ENCODE assay signal across 8 cellular contexts in genomic region chr4:82721819-82722423, GRCh38.
DNase-seq lines count a peak whose midpoint lies in the region; ATAC-seq, FAIRE-seq and TF ChIP-seq lines count a peak whose summit lies in the region.

No MANE protein-coding gene starts in this region.

- peak; percentile 30 for TF ChIP-seq CTCF in osteoblast (IDR thresholded peaks at IDR 0.05; ENCODE audit: extremely low read depth, low read depth, low read length)

- H3K4me1 Mint-ChIP-seq in activated T-cell treated with anti-CD3 and anti-CD28 coated beads, Interleukin-2, amount 50 U/mL, for 72 hours (ENCODE audit: low read depth), result no peaks in the 10 kb centered on the region
- H3K4me1 Mint-ChIP-seq in activated T-cell treated with anti-CD3 and anti-CD28 coated beads, Interleukin-2, amount 50 U/mL, for 4 hours (ENCODE audit: low read depth), result peaks cover 2% of the 10 kb centered on the region
- peaks cover 2% of the 10 kb centered on the region for H3K4me1 Mint-ChIP-seq in T-helper 2 cell treated with Interferon-gamma antibody and Interleukin-4, amounts not matched to agents 5 μg/mL and 100 μg/mL, for 36 hours (ENCODE audit: low read depth)

- peak in 1 of 2 donors; percentile 58 for ATAC-seq in activated T-cell treated with anti-CD3 and anti-CD28 coated beads, Interleukin-2, amount 50 U/mL, for 72 hours (replicated peaks in 1 of 2)
- no peak for ATAC-seq in activated T-cell treated with anti-CD3 and anti-CD28 coated beads, Interleukin-2, amount 50 U/mL, for 4 hours
- ATAC-seq in HG02678 (IDR thresholded peaks at IDR 0.05; ENCODE audit: unreplicated experiment), result peak; percentile 69

- peak; percentile 11 to 22 for DNase-seq in activated T-cell treated with anti-CD3 and anti-CD28 coated beads, Interleukin-2, amount 50 U/mL, for 72 hours
- DNase-seq in activated T-cell treated with anti-CD3 and anti-CD28 coated beads, Interleukin-2, amount 50 U/mL, for 4 hours, result no peak
- DNase-seq in RKO (ENCODE audit: low spot score) (peak; percentile 45), dermis blood vessel endothelial cell (peak; percentile 50), osteoblast (ENCODE audit: insufficient read length, low spot score, missing footprints) (no peak), urothelium cell line (ENCODE audit: low spot score) (no peak)
- DNase-seq in T-helper 2 cell treated with Interferon-gamma antibody and Interleukin-4, amounts not matched to agents 5 μg/mL and 100 μg/mL, for 36 hours (ENCODE audit: low spot score), result no peak

- H3K27me3 ChIP-seq in osteoblast (ENCODE audit: insufficient read depth, low read length), result no peaks in the 10 kb centered on the region

- no peak for FAIRE-seq in urothelium cell line (lab: Jason Lieb, UNC)

- H3K36me3 ChIP-seq in osteoblast (ENCODE audit: insufficient read depth, low read length), result no peaks in the 10 kb centered on the region

- no peaks in the 10 kb centered on the region for H4K20me1 ChIP-seq in osteoblast (ENCODE audit: insufficient read depth, low read length)

- no peak overlapping the region for H3K27ac Mint-ChIP-seq in activated T-cell treated with anti-CD3 and anti-CD28 coated beads, Interleukin-2, amount 50 U/mL, for 72 hours
- H3K27ac Mint-ChIP-seq in T-helper 2 cell treated with Interferon-gamma antibody and Interleukin-4, amounts not matched to agents 5 μg/mL and 100 μg/mL, for 36 hours, result no peak overlapping the region

- H3K4me3 ChIP-seq in osteoblast (ENCODE audit: insufficient read depth, low read length), result no peak overlapping the region

- H3K27ac ChIP-seq in osteoblast (ENCODE audit: low read depth, low read length), result no peak overlapping the region

- H3K27me3 Mint-ChIP-seq in activated T-cell treated with anti-CD3 and anti-CD28 coated beads, Interleukin-2, amount 50 U/mL, for 72 hours (ENCODE audit: low read depth), result no peaks in the 10 kb centered on the region
- no peaks in the 10 kb centered on the region for H3K27me3 Mint-ChIP-seq in activated T-cell treated with anti-CD3 and anti-CD28 coated beads, Interleukin-2, amount 50 U/mL, for 4 hours (ENCODE audit: low read depth)
- no peaks in the 10 kb centered on the region for H3K27me3 Mint-ChIP-seq in T-helper 2 cell treated with Interferon-gamma antibody and Interleukin-4, amounts not matched to agents 5 μg/mL and 100 μg/mL, for 36 hours (ENCODE audit: low read depth)

- no peaks in the 10 kb centered on the region for H3K4me1 ChIP-seq in osteoblast (ENCODE audit: insufficient read depth, low read length)

- H3K79me2 ChIP-seq in osteoblast (ENCODE audit: insufficient read depth, low read length), result no peaks in the 10 kb centered on the region

- no peaks in the 10 kb centered on the region for H3K9me3 ChIP-seq in osteoblast (ENCODE audit: low read depth, low read length)

- no peak overlapping the region for H2AFZ ChIP-seq in osteoblast (ENCODE audit: low read length)

- no peak overlapping the region for H3K4me3 Mint-ChIP-seq in activated T-cell treated with anti-CD3 and anti-CD28 coated beads, Interleukin-2, amount 50 U/mL, for 72 hours
- H3K4me3 Mint-ChIP-seq in activated T-cell treated with anti-CD3 and anti-CD28 coated beads, Interleukin-2, amount 50 U/mL, for 4 hours, result no peak overlapping the region
- no peak overlapping the region for H3K4me3 Mint-ChIP-seq in T-helper 2 cell treated with Interferon-gamma antibody and Interleukin-4, amounts not matched to agents 5 μg/mL and 100 μg/mL, for 36 hours

- H3K4me2 ChIP-seq in osteoblast (ENCODE audit: insufficient read depth, low read length), result no peak overlapping the region

- H3K36me3 Mint-ChIP-seq in activated T-cell treated with anti-CD3 and anti-CD28 coated beads, Interleukin-2, amount 50 U/mL, for 72 hours (ENCODE audit: insufficient read depth in 2 of 2), result no peaks in the 10 kb centered on the region
- no peaks in the 10 kb centered on the region for H3K36me3 Mint-ChIP-seq in activated T-cell treated with anti-CD3 and anti-CD28 coated beads, Interleukin-2, amount 50 U/mL, for 4 hours (ENCODE audit: insufficient read depth)
- no peaks in the 10 kb centered on the region for H3K36me3 Mint-ChIP-seq in T-helper 2 cell treated with Interferon-gamma antibody and Interleukin-4, amounts not matched to agents 5 μg/mL and 100 μg/mL, for 36 hours (ENCODE audit: low read depth)

- H3K9me3 Mint-ChIP-seq in activated T-cell treated with anti-CD3 and anti-CD28 coated beads, Interleukin-2, amount 50 U/mL, for 72 hours, result no peaks in the 10 kb centered on the region
- H3K9me3 Mint-ChIP-seq in activated T-cell treated with anti-CD3 and anti-CD28 coated beads, Interleukin-2, amount 50 U/mL, for 4 hours, result no peaks in the 10 kb centered on the region
- no peaks in the 10 kb centered on the region for H3K9me3 Mint-ChIP-seq in T-helper 2 cell treated with Interferon-gamma antibody and Interleukin-4, amounts not matched to agents 5 μg/mL and 100 μg/mL, for 36 hours

Comparison
In these comparisons a context has a peak if more than half of its experiments do, and no peak if none do; other contexts are left out.
1. DNase-seq: peak in activated T-cell treated with anti-CD3 and anti-CD28 coated beads, Interleukin-2, amount 50 U/mL, for 72 hours (2 of 2), RKO (single experiment) and dermis blood vessel endothelial cell (single experiment); none in activated T-cell treated with anti-CD3 and anti-CD28 coated beads, Interleukin-2, amount 50 U/mL, for 4 hours (single experiment), osteoblast (single experiment), T-helper 2 cell treated with Interferon-gamma antibody and Interleukin-4, amounts not matched to agents 5 μg/mL and 100 μg/mL, for 36 hours (single experiment) and urothelium cell line (single experiment).